ENCODE assay signal across 16 cellular contexts in the genomic region with DNA sequence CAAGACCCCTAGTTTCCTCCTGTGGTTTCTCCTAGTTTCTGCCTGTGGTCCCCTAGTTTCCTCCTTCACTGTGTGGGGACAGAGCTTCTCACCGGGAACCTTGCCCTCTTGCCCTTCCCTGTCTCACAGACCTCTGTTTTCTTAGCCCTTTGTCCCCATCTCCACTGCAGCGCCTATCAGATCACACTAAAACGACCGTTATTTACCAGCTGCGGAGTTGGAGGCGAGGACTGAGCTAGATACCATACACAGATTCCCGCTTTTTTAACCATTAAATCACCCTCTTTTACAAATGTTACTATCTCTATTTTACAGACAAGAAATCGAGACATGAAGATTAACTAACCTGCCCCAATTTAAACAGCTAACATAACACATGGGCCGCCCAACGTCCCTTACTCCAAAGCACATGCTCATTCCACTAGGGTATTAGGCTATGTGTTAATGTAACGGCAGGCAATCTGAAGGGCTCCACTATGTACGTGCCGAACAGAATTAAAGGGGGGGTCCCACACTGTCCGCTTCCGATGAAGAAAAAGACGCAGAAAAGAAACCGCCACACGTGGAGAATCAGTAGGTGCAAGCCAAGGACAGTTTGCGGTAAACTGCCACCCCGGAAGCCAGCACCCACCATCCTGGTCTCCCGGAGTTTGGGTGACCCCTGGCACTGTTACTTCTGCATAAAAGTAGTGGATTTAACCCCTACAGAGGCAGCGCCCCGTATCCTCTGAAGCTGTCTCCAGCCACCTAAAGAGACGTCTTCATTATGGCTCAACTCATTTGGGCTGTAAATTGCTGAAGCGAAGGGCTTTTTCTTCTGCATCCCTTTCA. TPM values are rescaled to one million over a fixed set of nuclear protein-coding genes. Genes with fewer than 3 reads are reported as not detected.
DNase-seq lines count a peak whose midpoint lies in the region; ATAC-seq and TF ChIP-seq lines count a peak whose summit lies in the region.
"Had no signal": no experiment of that assay in that cellular context is flagged by ENCODE, and none has a peak within 500 bp of the region (broad histone marks: within the 10 kb centered on the region; RNA-seq: fewer than 3 reads in every experiment).

No MANE protein-coding gene starts in this region.

- no peaks in the 10 kb centered on the region for H3K27me3 ChIP-seq in Loucy (ENCODE audit: insufficient read depth, low read length, poor library complexity, severe bottlenecking)
- no peaks in the 10 kb centered on the region for H3K27me3 ChIP-seq in brain microvascular endothelial cell (replicated peaks)
- H3K27me3 ChIP-seq: sigmoid colon had no signal

- no peaks in the 10 kb centered on the region for H3K9me3 ChIP-seq in Loucy (ENCODE audit: insufficient read depth, low read depth, low read length)
- H3K9me3 ChIP-seq: sigmoid colon had no signal

- intact Hi-C loops in activated CD4-positive, alpha-beta T cell treated with anti-CD3 and anti-CD28 coated beads, Interleukin-2, amount 10 ng/mL, durations not matched to agents 24 days and 14 days (cut with micrococcal nuclease): loop anchor here (10.0 kb wide), 1 partner anchor 962 kb away; a partner anchor contains a TSS

- H3K27me3 Mint-ChIP-seq in activated CD4-positive, alpha-beta T cell treated with anti-CD3 and anti-CD28 coated beads, Interleukin-2, amount 10 ng/mL, durations not matched to agents 24 days and 14 days: peaks cover 30% of the 10 kb centered on the region
- no peaks in the 10 kb centered on the region for H3K27me3 Mint-ChIP-seq in effector memory CD8-positive, alpha-beta T cell
- peaks cover 29% of the 10 kb centered on the region for H3K27me3 Mint-ChIP-seq in neural crest cell (ENCODE audit: low read depth)

- H3K27ac Mint-ChIP-seq in activated CD4-positive, alpha-beta T cell treated with anti-CD3 and anti-CD28 coated beads, Interleukin-2, amount 10 ng/mL, durations not matched to agents 24 days and 14 days: no peak overlapping the region
- H3K27ac Mint-ChIP-seq in effector memory CD8-positive, alpha-beta T cell: peak overlapping the region in 1 of 2 donors; percentile 46
- H3K27ac Mint-ChIP-seq in neural crest cell (ENCODE audit: unreplicated experiment): no peak overlapping the region

- 0 out of 2 replicates have a peak, but pooled peaks cover 6% of the 10 kb centered on the region for H3K36me3 ChIP-seq in Loucy (ENCODE audit: insufficient read depth, low read length)
- H3K36me3 ChIP-seq in brain microvascular endothelial cell (replicated peaks): peaks cover 3% of the 10 kb centered on the region

- no peak for ATAC-seq in effector memory CD8-positive, alpha-beta T cell (replicated peaks)
- ATAC-seq in HG02938 (IDR thresholded peaks at IDR 0.05; ENCODE audit: unreplicated experiment): no peak
- ATAC-seq: left ventricle myocardium superior had no signal

- TF ChIP-seq CTCF in Loucy (conservative IDR thresholded peaks at IDR 0.05; ENCODE audit: low read length) (no peak), neural crest cell (conservative IDR thresholded peaks at IDR 0.05) (no peak), brain microvascular endothelial cell (IDR thresholded peaks at IDR 0.05; ENCODE audit: low read depth, low read length, missing control alignments) (no peak)

- H3K4me1 Mint-ChIP-seq in activated CD4-positive, alpha-beta T cell treated with anti-CD3 and anti-CD28 coated beads, Interleukin-2, amount 10 ng/mL, durations not matched to agents 24 days and 14 days: peaks cover 18% of the 10 kb centered on the region
- H3K4me1 Mint-ChIP-seq in effector memory CD8-positive, alpha-beta T cell (ENCODE audit: low read depth in 2 of 2): peaks cover 14 to 15% of the 10 kb centered on the region in 2 donors
- H3K4me1 Mint-ChIP-seq in neural crest cell: peaks cover 23% of the 10 kb centered on the region

- H3K4me3 ChIP-seq in Loucy (ENCODE audit: low read length, poor library complexity, severe bottlenecking) (no peak overlapping the region), brain microvascular endothelial cell (ENCODE audit: low read depth, low read length) (no peak overlapping the region)
- H3K4me3 ChIP-seq: sigmoid colon had no signal

- H2AFZ ChIP-seq in Loucy (ENCODE audit: low read length): no peak overlapping the region

- peaks cover 30% of the 10 kb centered on the region for H3K4me1 ChIP-seq in Loucy (ENCODE audit: insufficient read depth, low read length, poor library complexity, severe bottlenecking)

- peak overlapping the region; percentile 80 for H3K4me3 Mint-ChIP-seq in activated CD4-positive, alpha-beta T cell treated with anti-CD3 and anti-CD28 coated beads, Interleukin-2, amount 10 ng/mL, durations not matched to agents 24 days and 14 days
- peak overlapping the region; percentile 74 to 81 for H3K4me3 Mint-ChIP-seq in effector memory CD8-positive, alpha-beta T cell
- H3K4me3 Mint-ChIP-seq in neural crest cell: peak overlapping the region; percentile 77

- H3K79me2 ChIP-seq in Loucy (ENCODE audit: insufficient read depth, low read length): peaks cover 24% of the 10 kb centered on the region

- H3K4me2 ChIP-seq in Loucy (ENCODE audit: low read depth, low read length, poor library complexity, severe bottlenecking): peak overlapping the region; percentile 93

- no peak overlapping the region for H3K27ac ChIP-seq in brain microvascular endothelial cell

- in situ Hi-C loops in brain microvascular endothelial cell (cut with HindIII; ENCODE audit: low pct_ligation_motif_present, low sequenced_read_pairs): no loop called here

- no peaks in the 10 kb centered on the region for H3K9me2 ChIP-seq in Loucy (replicated peaks; ENCODE audit: low read depth, low read length)

- H4K20me1 ChIP-seq in Loucy (ENCODE audit: insufficient read depth, low read length, poor library complexity, severe bottlenecking): peaks cover 21% of the 10 kb centered on the region

- H3F3A ChIP-seq in Loucy (ENCODE audit: low read depth): no peaks in the 10 kb centered on the region

- DNase-seq in activated CD4-positive, alpha-beta T cell treated with anti-CD3 and anti-CD28 coated beads, Interleukin-2, amount 10 ng/mL, durations not matched to agents 24 days and 14 days: no peak
- DNase-seq in activated CD4-positive, alpha-beta T cell treated with anti-CD3 and anti-CD28 coated beads for 1 hour: no peak
- no peak for DNase-seq in effector memory CD8-positive, alpha-beta T cell
- DNase-seq in neural crest cell (ENCODE audit: low read depth, low spot score) (no peak), Ammon's horn (ENCODE audit: low spot score) (no peak), brain microvascular endothelial cell (no peak)
- DNase-seq: activated CD8-positive, alpha-beta memory T cell treated with anti-CD3 and anti-CD28 coated beads, Interleukin-2, amount 50 U/mL, for 48 hours; COR-L47; left ventricle myocardium superior; NCI-H2227 treated with DMSO at 0.1 percent for 48 hours; NK-92 treated with Interleukin-12 subunit alpha and Interleukin-12 subunit beta, amount 100 ng/mL, for 24 hours; SHP77 treated with DMSO at 0.1 percent for 48 hours; sigmoid colon; stimulated activated CD4-positive, alpha-beta T cell treated with anti-CD3 and anti-CD28 coated beads, Interleukin-4, amount 100 ng/mL, for 1 hour had no signal

- H3K9me3 Mint-ChIP-seq in activated CD4-positive, alpha-beta T cell treated with anti-CD3 and anti-CD28 coated beads, Interleukin-2, amount 10 ng/mL, durations not matched to agents 24 days and 14 days: no peaks in the 10 kb centered on the region
- no peaks in the 10 kb centered on the region for H3K9me3 Mint-ChIP-seq in effector memory CD8-positive, alpha-beta T cell
- H3K9me3 Mint-ChIP-seq in neural crest cell: no peaks in the 10 kb centered on the region

- no peak overlapping the region for H3K9ac ChIP-seq in Loucy (ENCODE audit: low read depth, low read length, poor library complexity, severe bottlenecking)

- peaks cover 19% of the 10 kb centered on the region for H3K36me3 Mint-ChIP-seq in activated CD4-positive, alpha-beta T cell treated with anti-CD3 and anti-CD28 coated beads, Interleukin-2, amount 10 ng/mL, durations not matched to agents 24 days and 14 days (ENCODE audit: low read depth)
- peaks cover 18% of the 10 kb centered on the region for H3K36me3 Mint-ChIP-seq in effector memory CD8-positive, alpha-beta T cell (ENCODE audit: insufficient read depth)
- peaks cover 3% of the 10 kb centered on the region for H3K36me3 Mint-ChIP-seq in neural crest cell (ENCODE audit: low read depth)

RNA-seq across cellular contexts. Expression of a gene that starts 1.9 kb away (rescaled TPM):
- total RNA-seq in activated CD4-positive, alpha-beta T cell treated with anti-CD3 and anti-CD28 coated beads, Interleukin-2, amount 10 ng/mL, durations not matched to agents 24 days and 14 days: 300 and 311 TPM in 2 replicates
- 102 and 113 TPM in 2 replicates for total RNA-seq in neural crest cell

RNA-seq across cellular contexts. Expression of a gene that starts 19.6 kb away (rescaled TPM):
- 36.5 and 43.8 TPM in 2 replicates for total RNA-seq in activated CD4-positive, alpha-beta T cell treated with anti-CD3 and anti-CD28 coated beads, Interleukin-2, amount 10 ng/mL, durations not matched to agents 24 days and 14 days
- total RNA-seq in neural crest cell: 38.8 and 43.5 TPM in 2 replicates

RNA-seq across cellular contexts. Expression of a gene that starts 42.0 kb away (rescaled TPM):
- total RNA-seq in activated CD4-positive, alpha-beta T cell treated with anti-CD3 and anti-CD28 coated beads, Interleukin-2, amount 10 ng/mL, durations not matched to agents 24 days and 14 days: not detected in 2 replicates
- total RNA-seq in neural crest cell: not detected in 2 replicates
